In the genomic region with DNA sequence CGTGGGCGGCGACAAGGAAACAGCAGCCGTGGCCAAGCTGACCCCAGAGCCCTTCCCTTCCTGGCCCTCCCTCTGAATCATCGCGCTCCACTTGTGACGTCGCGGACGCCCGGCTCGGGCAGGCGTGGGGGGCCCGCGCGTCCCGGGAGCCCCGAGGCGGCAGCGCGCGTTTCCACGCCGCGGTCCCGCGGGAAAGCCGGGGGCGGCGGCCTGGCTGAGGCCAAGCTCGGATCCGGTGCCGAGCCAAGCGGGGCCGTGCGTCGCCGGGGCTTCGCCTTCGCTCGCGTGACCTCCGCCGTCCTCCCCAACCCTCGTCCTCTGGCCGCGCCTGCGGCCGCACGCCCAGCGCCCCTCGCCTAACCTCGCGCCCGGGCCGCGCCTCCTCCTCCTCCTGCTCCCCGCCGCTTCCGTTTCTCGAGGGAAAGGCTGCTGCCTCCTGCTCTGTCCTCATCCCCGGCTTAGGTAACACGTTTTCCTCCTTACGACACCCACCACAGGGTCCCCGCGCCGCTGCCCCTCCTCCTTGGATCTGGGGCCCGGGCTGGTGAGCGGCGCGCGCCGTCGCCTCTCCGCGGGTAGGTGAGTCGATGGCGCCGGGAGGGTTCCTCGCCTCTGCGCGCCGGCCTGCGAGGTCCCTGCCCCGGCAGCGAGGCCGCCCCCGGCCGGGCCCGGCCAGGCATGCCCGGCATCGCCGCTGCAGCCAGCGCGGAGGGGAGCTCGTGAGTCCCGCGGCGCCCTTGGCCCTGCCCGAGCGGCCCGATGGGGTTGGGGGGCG, we compare ENCODE assay signal across 2 cellular contexts.
A peak's percentile ranks its signal among the peaks of the same experiment; 100 is the strongest.
TF ChIP-seq lines count a peak whose summit lies in the region.

A gene with protein sequence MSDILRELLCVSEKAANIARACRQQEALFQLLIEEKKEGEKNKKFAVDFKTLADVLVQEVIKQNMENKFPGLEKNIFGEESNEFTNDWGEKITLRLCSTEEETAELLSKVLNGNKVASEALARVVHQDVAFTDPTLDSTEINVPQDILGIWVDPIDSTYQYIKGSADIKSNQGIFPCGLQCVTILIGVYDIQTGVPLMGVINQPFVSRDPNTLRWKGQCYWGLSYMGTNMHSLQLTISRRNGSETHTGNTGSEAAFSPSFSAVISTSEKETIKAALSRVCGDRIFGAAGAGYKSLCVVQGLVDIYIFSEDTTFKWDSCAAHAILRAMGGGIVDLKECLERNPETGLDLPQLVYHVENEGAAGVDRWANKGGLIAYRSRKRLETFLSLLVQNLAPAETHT (plus strand): TSS at position 90 of the 775 bp plus-strand sequence. CDS start 16,514 bp downstream, outside the sequence.

TF ChIP-seq in IMR-90, 13 proteins besides CTCF, POLR2A, EP300 and RAD21:
- TF ChIP-seq CEBPB (IDR thresholded peaks at IDR 0.05; ENCODE audit: low read depth, low read length) (no peak), MXI1 (IDR thresholded peaks at IDR 0.05; ENCODE audit: borderline replicate concordance, low read depth, low read length) (peak; percentile 20; the same call in 1 of the 2 replicates), CHD1 (IDR thresholded peaks at IDR 0.05; ENCODE audit: low read depth, low read length) (no peak), SMC3 (IDR thresholded peaks at IDR 0.05; ENCODE audit: low read depth, low read length) (no peak), BHLHE40 (IDR thresholded peaks at IDR 0.05; ENCODE audit: low read depth, low read length) (peak; percentile 72), MAFK (IDR thresholded peaks at IDR 0.05; ENCODE audit: low read depth, low read length) (no peak), MAZ (IDR thresholded peaks at IDR 0.05; ENCODE audit: borderline replicate concordance, low read depth, low read length) (peak; percentile 55; the same call in 1 of the 2 replicates)
- TF ChIP-seq, protein P1, sequence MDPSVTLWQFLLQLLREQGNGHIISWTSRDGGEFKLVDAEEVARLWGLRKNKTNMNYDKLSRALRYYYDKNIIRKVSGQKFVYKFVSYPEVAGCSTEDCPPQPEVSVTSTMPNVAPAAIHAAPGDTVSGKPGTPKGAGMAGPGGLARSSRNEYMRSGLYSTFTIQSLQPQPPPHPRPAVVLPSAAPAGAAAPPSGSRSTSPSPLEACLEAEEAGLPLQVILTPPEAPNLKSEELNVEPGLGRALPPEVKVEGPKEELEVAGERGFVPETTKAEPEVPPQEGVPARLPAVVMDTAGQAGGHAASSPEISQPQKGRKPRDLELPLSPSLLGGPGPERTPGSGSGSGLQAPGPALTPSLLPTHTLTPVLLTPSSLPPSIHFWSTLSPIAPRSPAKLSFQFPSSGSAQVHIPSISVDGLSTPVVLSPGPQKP (IDR thresholded peaks at IDR 0.05; ENCODE audit: borderline replicate concordance, low read depth, low read length), result no peak
- TF ChIP-seq, protein P2, sequence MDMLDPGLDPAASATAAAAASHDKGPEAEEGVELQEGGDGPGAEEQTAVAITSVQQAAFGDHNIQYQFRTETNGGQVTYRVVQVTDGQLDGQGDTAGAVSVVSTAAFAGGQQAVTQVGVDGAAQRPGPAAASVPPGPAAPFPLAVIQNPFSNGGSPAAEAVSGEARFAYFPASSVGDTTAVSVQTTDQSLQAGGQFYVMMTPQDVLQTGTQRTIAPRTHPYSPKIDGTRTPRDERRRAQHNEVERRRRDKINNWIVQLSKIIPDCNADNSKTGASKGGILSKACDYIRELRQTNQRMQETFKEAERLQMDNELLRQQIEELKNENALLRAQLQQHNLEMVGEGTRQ (IDR thresholded peaks at IDR 0.05; ENCODE audit: low read depth, low read length), result no peak

TF ChIP-seq in GM12878, 131 proteins besides CTCF, POLR2A, EP300 and RAD21 (continues in another document):
- TF ChIP-seq, protein P2 (IDR thresholded peaks at IDR 0.05; ENCODE audit: borderline replicate concordance, low read depth, low read length), result no peak
- TF ChIP-seq STAT1 (conservative IDR thresholded peaks at IDR 0.05) (no peak), SP1 (IDR thresholded peaks at IDR 0.05; ENCODE audit: low read depth, low read length) (no peak), POLR2AphosphoS2 (IDR thresholded peaks at IDR 0.05; ENCODE audit: low read depth, low read length) (no peak), BMI1 (IDR thresholded peaks at IDR 0.05; ENCODE audit: borderline replicate concordance) (no peak), RB1 (IDR thresholded peaks at IDR 0.05; ENCODE audit: borderline replicate concordance) (0 out of 2 replicates have a peak, but pooled peaks have one; percentile 28), CBX3 (IDR thresholded peaks at IDR 0.05; ENCODE audit: borderline replicate concordance, low read depth) (no peak), SPI1 (IDR thresholded peaks at IDR 0.05; ENCODE audit: borderline replicate concordance, insufficient read depth, low read depth, low read length) (no peak), RCOR1 (conservative IDR thresholded peaks at IDR 0.05; ENCODE audit: low read depth, low read length) (no peak; the same call in 1 of the 2 replicates), NFYA (IDR thresholded peaks at IDR 0.05; ENCODE audit: borderline replicate concordance, low read depth, low read length) (no peak), MTA3 (IDR thresholded peaks at IDR 0.05; ENCODE audit: borderline replicate concordance, low read length) (no peak), WRNIP1 (IDR thresholded peaks at IDR 0.05; ENCODE audit: borderline replicate concordance, low read depth, low read length) (no peak), ZSCAN29 (IDR thresholded peaks at IDR 0.05) (no peak), SUZ12 (IDR thresholded peaks at IDR 0.05; ENCODE audit: unreplicated experiment) (no peak), TAF1 (IDR thresholded peaks at IDR 0.05; ENCODE audit: borderline replicate concordance, low read depth, low read length) (no peak), DPF2 (IDR thresholded peaks at IDR 0.05) (peak; percentile 77), EED (IDR thresholded peaks at IDR 0.05; ENCODE audit: low read depth) (0 out of 2 replicates have a peak, but pooled peaks have one; percentile 3), NR2F1 (conservative IDR thresholded peaks at IDR 0.05) (peak; percentile 72), HDGF (IDR thresholded peaks at IDR 0.05) (no peak), ZNF207 (IDR thresholded peaks at IDR 0.05; ENCODE audit: borderline replicate concordance) (no peak), NBN (IDR thresholded peaks at IDR 0.05) (no peak), JUNB (IDR thresholded peaks at IDR 0.05) (no peak), STAT3 (IDR thresholded peaks at IDR 0.05; ENCODE audit: low read depth, low read length) (no peak), HDAC6 (IDR thresholded peaks at IDR 0.05; ENCODE audit: unreplicated experiment) (peak; percentile 81), CREB1 (IDR thresholded peaks at IDR 0.05; ENCODE audit: low read depth) (peak; percentile 52; the same call in 1 of the 2 replicates), SRF (IDR thresholded peaks at IDR 0.05; ENCODE audit: low read depth in 2 of 2, low read length in 2 of 2) (no peak), CHD1 (IDR thresholded peaks at IDR 0.05; ENCODE audit: low read depth, low read length) (no peak), RAD51 (IDR thresholded peaks at IDR 0.05) (no peak), TCF3 (IDR thresholded peaks at IDR 0.05; ENCODE audit: borderline replicate concordance, insufficient read depth, low read depth, low read length) (no peak), FOXM1 (IDR thresholded peaks at IDR 0.05; ENCODE audit: low read depth, low read length) (no peak), MEF2B (IDR thresholded peaks at IDR 0.05; ENCODE audit: partially characterized antibody, poor library complexity, severe bottlenecking) (no peak), IRF4 (IDR thresholded peaks at IDR 0.05; ENCODE audit: low read depth, low read length) (no peak), ETV6 (conservative IDR thresholded peaks at IDR 0.05 in 1 of 2, IDR thresholded peaks at IDR 0.05 in 1 of 2; ENCODE audit: borderline replicate concordance in 1 of 2, low read depth in 1 of 2) (no peak), RFX5 (IDR thresholded peaks at IDR 0.05; ENCODE audit: low read depth, low read length) (no peak), PAX8 (IDR thresholded peaks at IDR 0.05) (no peak), BCL11A (IDR thresholded peaks at IDR 0.05; ENCODE audit: low read depth, low read length) (no peak), CHD2 (IDR thresholded peaks at IDR 0.05; ENCODE audit: borderline replicate concordance, low read depth, low read length) (no peak), ESRRA (IDR thresholded peaks at IDR 0.05; ENCODE audit: low read length) (no peak), GABPA (IDR thresholded peaks at IDR 0.05; ENCODE audit: low read depth) (no peak)
- TF ChIP-seq, protein P3, sequence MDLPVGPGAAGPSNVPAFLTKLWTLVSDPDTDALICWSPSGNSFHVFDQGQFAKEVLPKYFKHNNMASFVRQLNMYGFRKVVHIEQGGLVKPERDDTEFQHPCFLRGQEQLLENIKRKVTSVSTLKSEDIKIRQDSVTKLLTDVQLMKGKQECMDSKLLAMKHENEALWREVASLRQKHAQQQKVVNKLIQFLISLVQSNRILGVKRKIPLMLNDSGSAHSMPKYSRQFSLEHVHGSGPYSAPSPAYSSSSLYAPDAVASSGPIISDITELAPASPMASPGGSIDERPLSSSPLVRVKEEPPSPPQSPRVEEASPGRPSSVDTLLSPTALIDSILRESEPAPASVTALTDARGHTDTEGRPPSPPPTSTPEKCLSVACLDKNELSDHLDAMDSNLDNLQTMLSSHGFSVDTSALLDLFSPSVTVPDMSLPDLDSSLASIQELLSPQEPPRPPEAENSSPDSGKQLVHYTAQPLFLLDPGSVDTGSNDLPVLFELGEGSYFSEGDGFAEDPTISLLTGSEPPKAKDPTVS (IDR thresholded peaks at IDR 0.05; ENCODE audit: low read depth, low read length), result no peak
- TF ChIP-seq, protein P4, sequence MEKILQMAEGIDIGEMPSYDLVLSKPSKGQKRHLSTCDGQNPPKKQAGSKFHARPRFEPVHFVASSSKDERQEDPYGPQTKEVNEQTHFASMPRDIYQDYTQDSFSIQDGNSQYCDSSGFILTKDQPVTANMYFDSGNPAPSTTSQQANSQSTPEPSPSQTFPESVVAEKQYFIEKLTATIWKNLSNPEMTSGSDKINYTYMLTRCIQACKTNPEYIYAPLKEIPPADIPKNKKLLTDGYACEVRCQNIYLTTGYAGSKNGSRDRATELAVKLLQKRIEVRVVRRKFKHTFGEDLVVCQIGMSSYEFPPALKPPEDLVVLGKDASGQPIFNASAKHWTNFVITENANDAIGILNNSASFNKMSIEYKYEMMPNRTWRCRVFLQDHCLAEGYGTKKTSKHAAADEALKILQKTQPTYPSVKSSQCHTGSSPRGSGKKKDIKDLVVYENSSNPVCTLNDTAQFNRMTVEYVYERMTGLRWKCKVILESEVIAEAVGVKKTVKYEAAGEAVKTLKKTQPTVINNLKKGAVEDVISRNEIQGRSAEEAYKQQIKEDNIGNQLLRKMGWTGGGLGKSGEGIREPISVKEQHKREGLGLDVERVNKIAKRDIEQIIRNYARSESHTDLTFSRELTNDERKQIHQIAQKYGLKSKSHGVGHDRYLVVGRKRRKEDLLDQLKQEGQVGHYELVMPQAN (conservative IDR thresholded peaks at IDR 0.05), result peak; percentile 69; the same call in 1 of the 2 replicates
- TF ChIP-seq, protein P5, sequence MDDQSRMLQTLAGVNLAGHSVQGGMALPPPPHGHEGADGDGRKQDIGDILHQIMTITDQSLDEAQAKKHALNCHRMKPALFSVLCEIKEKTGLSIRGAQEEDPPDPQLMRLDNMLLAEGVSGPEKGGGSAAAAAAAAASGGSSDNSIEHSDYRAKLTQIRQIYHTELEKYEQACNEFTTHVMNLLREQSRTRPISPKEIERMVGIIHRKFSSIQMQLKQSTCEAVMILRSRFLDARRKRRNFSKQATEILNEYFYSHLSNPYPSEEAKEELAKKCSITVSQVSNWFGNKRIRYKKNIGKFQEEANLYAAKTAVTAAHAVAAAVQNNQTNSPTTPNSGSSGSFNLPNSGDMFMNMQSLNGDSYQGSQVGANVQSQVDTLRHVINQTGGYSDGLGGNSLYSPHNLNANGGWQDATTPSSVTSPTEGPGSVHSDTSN (IDR thresholded peaks at IDR 0.05; ENCODE audit: insufficient replicate concordance, low read depth, low read length), result no peak
- TF ChIP-seq, protein P6, sequence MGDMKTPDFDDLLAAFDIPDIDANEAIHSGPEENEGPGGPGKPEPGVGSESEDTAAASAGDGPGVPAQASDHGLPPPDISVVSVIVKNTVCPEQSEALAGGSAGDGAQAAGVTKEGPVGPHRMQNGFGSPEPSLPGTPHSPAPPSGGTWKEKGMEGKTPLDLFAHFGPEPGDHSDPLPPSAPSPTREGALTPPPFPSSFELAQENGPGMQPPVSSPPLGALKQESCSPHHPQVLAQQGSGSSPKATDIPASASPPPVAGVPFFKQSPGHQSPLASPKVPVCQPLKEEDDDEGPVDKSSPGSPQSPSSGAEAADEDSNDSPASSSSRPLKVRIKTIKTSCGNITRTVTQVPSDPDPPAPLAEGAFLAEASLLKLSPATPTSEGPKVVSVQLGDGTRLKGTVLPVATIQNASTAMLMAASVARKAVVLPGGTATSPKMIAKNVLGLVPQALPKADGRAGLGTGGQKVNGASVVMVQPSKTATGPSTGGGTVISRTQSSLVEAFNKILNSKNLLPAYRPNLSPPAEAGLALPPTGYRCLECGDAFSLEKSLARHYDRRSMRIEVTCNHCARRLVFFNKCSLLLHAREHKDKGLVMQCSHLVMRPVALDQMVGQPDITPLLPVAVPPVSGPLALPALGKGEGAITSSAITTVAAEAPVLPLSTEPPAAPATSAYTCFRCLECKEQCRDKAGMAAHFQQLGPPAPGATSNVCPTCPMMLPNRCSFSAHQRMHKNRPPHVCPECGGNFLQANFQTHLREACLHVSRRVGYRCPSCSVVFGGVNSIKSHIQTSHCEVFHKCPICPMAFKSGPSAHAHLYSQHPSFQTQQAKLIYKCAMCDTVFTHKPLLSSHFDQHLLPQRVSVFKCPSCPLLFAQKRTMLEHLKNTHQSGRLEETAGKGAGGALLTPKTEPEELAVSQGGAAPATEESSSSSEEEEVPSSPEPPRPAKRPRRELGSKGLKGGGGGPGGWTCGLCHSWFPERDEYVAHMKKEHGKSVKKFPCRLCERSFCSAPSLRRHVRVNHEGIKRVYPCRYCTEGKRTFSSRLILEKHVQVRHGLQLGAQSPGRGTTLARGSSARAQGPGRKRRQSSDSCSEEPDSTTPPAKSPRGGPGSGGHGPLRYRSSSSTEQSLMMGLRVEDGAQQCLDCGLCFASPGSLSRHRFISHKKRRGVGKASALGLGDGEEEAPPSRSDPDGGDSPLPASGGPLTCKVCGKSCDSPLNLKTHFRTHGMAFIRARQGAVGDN (IDR thresholded peaks at IDR 0.05), result peak; percentile 82
- TF ChIP-seq, protein P7, sequence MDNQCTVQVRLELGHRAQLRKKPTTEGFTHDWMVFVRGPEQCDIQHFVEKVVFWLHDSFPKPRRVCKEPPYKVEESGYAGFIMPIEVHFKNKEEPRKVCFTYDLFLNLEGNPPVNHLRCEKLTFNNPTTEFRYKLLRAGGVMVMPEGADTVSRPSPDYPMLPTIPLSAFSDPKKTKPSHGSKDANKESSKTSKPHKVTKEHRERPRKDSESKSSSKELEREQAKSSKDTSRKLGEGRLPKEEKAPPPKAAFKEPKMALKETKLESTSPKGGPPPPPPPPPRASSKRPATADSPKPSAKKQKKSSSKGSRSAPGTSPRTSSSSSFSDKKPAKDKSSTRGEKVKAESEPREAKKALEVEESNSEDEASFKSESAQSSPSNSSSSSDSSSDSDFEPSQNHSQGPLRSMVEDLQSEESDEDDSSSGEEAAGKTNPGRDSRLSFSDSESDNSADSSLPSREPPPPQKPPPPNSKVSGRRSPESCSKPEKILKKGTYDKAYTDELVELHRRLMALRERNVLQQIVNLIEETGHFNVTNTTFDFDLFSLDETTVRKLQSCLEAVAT (IDR thresholded peaks at IDR 0.05), result no peak
